In genomic region chr5:180868960-180869359, GRCh38 we compare ENCODE assay signal across 9 cellular contexts. TPM values are rescaled to one million over a fixed set of nuclear protein-coding genes. Genes with fewer than 3 reads are reported as not detected.
A peak's percentile ranks its signal among the peaks of the same experiment; 100 is the strongest.
DNase-seq lines count a peak whose midpoint lies in the region; TF ChIP-seq lines count a peak whose summit lies in the region.
"Had no signal": no experiment of that assay in that cellular context is flagged by ENCODE, and none has a peak within 500 bp of the region (broad histone marks: within the 10 kb centered on the region; RNA-seq: fewer than 3 reads in every experiment).

No MANE protein-coding gene starts in this region.

- H3K27me3 Mint-ChIP-seq in endodermal cell (ENCODE audit: insufficient read depth), result peaks cover 24% of the 10 kb centered on the region

- H3K9me3 Mint-ChIP-seq in endodermal cell, result no peaks in the 10 kb centered on the region
- H3K9me3 Mint-ChIP-seq: activated naive CD4-positive, alpha-beta T cell treated with anti-CD3 and anti-CD28 coated beads, Interleukin-2, amount 50 U/mL, for 24 hours had no signal

- H3K4me1 Mint-ChIP-seq in endodermal cell, result no peaks in the 10 kb centered on the region
- H3K4me1 Mint-ChIP-seq: activated naive CD4-positive, alpha-beta T cell treated with anti-CD3 and anti-CD28 coated beads, Interleukin-2, amount 50 U/mL, for 24 hours had no signal

- H3K27ac ChIP-seq in endodermal cell (ENCODE audit: low read depth, low read length), result no peak overlapping the region

- H3K36me3 Mint-ChIP-seq in endodermal cell (ENCODE audit: low read depth), result no peaks in the 10 kb centered on the region
- H3K36me3 Mint-ChIP-seq: activated naive CD4-positive, alpha-beta T cell treated with anti-CD3 and anti-CD28 coated beads, Interleukin-2, amount 50 U/mL, for 24 hours had no signal

- H3K4me3 Mint-ChIP-seq in endodermal cell, result no peak overlapping the region
- H3K4me3 Mint-ChIP-seq: activated naive CD4-positive, alpha-beta T cell treated with anti-CD3 and anti-CD28 coated beads, Interleukin-2, amount 50 U/mL, for 24 hours had no signal

- TF ChIP-seq CTCF in endodermal cell (conservative IDR thresholded peaks at IDR 0.05), result peak; percentile 90

- WGBS in endodermal cell (ENCODE audit: insufficient coverage in 1 of 2, insufficient read length in 1 of 2), 2 experiments, result 4% methylated on average over 3 of the region's 3 CpGs; no CpG with 5 or more reads in 1 of the 2 experiments

- H3K27me3 ChIP-seq in endodermal cell (ENCODE audit: control insufficient read depth, insufficient read depth, low read length, poor library complexity, severe bottlenecking), result peaks cover 15% of the 10 kb centered on the region

- H3K9me3 ChIP-seq in endodermal cell (ENCODE audit: control insufficient read depth, low read length), result no peaks in the 10 kb centered on the region

- H3K4me1 ChIP-seq in endodermal cell (ENCODE audit: control insufficient read depth, insufficient read depth, low read length), result no peaks in the 10 kb centered on the region

- H3K9ac ChIP-seq in endodermal cell (ENCODE audit: extremely low read depth, low read length, poor library complexity, severe bottlenecking), result no peak overlapping the region

- no peak overlapping the region for H3K4me3 ChIP-seq in endodermal cell (ENCODE audit: low read length)

- DNase-seq in DMS153 (lab: John Stamatoyannopoulos, UW), result peak; percentile 68
- DNase-seq in HT1080 (ENCODE audit: low read depth), result peak; percentile 67
- DNase-seq in NOMO-1 treated with dmso at 0.1 percent for 144 hours (lab: John Stamatoyannopoulos, UW; ENCODE audit: unreplicated experiment), result peak; percentile 28
- peak; percentile 84 for DNase-seq in activated CD8-positive, alpha-beta memory T cell treated with anti-CD3 and anti-CD28 coated beads for 24 hours
- DNase-seq in endodermal cell, result peak; percentile 96
- DNase-seq in midbrain (lab: John Stamatoyannopoulos, UW), result peak; percentile 80
- DNase-seq in stimulated activated CD8-positive, alpha-beta memory T cell treated with anti-CD3 and anti-CD28 coated beads, Interleukin-7, amount 100 ng/mL, for 4 hours (ENCODE audit: low read depth in 2 of 2), result peak; percentile 21 to 43
- DNase-seq in cortex of kidney (lab: John Stamatoyannopoulos, UW), result no peak

- no peak overlapping the region for H3K27ac Mint-ChIP-seq in endodermal cell
- H3K27ac Mint-ChIP-seq: activated naive CD4-positive, alpha-beta T cell treated with anti-CD3 and anti-CD28 coated beads, Interleukin-2, amount 50 U/mL, for 24 hours had no signal

- no peaks in the 10 kb centered on the region for H3K36me3 ChIP-seq in endodermal cell (ENCODE audit: control insufficient read depth, insufficient read depth, low read length)

RNA-seq across cellular contexts. Expression of gene ZFP62, which starts 7.9 kb away (rescaled TPM):
- total RNA-seq in HT1080 (2014; rRNA removed; shearing (Covaris generic)), result 16.1 and 16.2 TPM in 2 replicates
- 10.5 and 19.5 TPM in 2 replicates for polyA plus RNA-seq in HT1080 (2015; cell fraction: cytosol; rRNA removed)
- 28.6 and 36.8 TPM in 2 replicates for polyA plus RNA-seq in HT1080 (2015; cell fraction: nucleus; rRNA removed)
- 10 to 100 TPM; 37.3 to 44.6 TPM for total RNA-seq in endodermal cell
- 43.3 TPM for polyA plus RNA-seq in endodermal cell (2013, experiment 1 of 2)
- polyA plus RNA-seq in endodermal cell (2013, experiment 2 of 2), result 36.4 TPM

RNA-seq across cellular contexts. Expression of gene BTNL8, which starts 30.0 kb away (rescaled TPM):
- 0.18 TPM in 1 of 2 replicates, not detected in the other for total RNA-seq in HT1080 (2014; rRNA removed; shearing (Covaris generic))
- not detected in 2 replicates for polyA plus RNA-seq in HT1080 (2015; cell fraction: cytosol; rRNA removed)
- polyA plus RNA-seq in HT1080 (2015; cell fraction: nucleus; rRNA removed), result not detected in 2 replicates
- total RNA-seq in endodermal cell, result not detected
- not detected for polyA plus RNA-seq in endodermal cell (2013, experiment 1 of 2)
- polyA plus RNA-seq in endodermal cell (2013, experiment 2 of 2), result not detected
